ENCODE assay signal across 10 cellular contexts in genomic region chrX:47196098-47196497, GRCh38. TPM values are rescaled to one million over a fixed set of nuclear protein-coding genes. Genes with fewer than 3 reads are reported as not detected.
DNase-seq lines count a peak whose midpoint lies in the region; ATAC-seq, FAIRE-seq and TF ChIP-seq lines count a peak whose summit lies in the region.
"Had no signal": no experiment of that assay in that cellular context is flagged by ENCODE, and none has a peak within 500 bp of the region (broad histone marks: within the 10 kb centered on the region; RNA-seq: fewer than 3 reads in every experiment).

No MANE protein-coding gene starts in this region.

- POLR2A ChIA-PET in OCI-LY7 (lab: Charles Lee), result no interaction called here

- 34 to 65% methylated on average over 3 of the region's 3 CpGs for WGBS in pancreas, 2 donors

- CTCF ChIA-PET in Calu3 (lab: Charles Lee), result interaction anchor here (1.1 kb wide), 1 partner anchor 326 kb away, joined by 4 read pairs; no protein-coding TSS in a partner anchor
- CTCF ChIA-PET in OCI-LY7 (lab: Charles Lee; ENCODE audit: unreplicated experiment), result no interaction called here

- TF ChIP-seq CTCF in Calu3 (IDR thresholded peaks at IDR 0.05; ENCODE audit: unreplicated experiment) (no peak), OCI-LY7 (conservative IDR thresholded peaks at IDR 0.05; ENCODE audit: low read length) (no peak), endothelial cell (IDR thresholded peaks at IDR 0.05; ENCODE audit: unreplicated experiment) (no peak), osteocyte (IDR thresholded peaks at IDR 0.05) (no peak), pancreas (IDR thresholded peaks at IDR 0.05) (no peak)

- no peaks in the 10 kb centered on the region for H3K27me3 Mint-ChIP-seq in Calu3 (ENCODE audit: unreplicated experiment)
- H3K27me3 Mint-ChIP-seq in endothelial cell (ENCODE audit: unreplicated experiment), result peaks cover 8% of the 10 kb centered on the region
- no peaks in the 10 kb centered on the region for H3K27me3 Mint-ChIP-seq in osteocyte (ENCODE audit: unreplicated experiment)

- no peak for FAIRE-seq in pancreas (lab: Jason Lieb, UNC)

- H3K4me1 ChIP-seq in OCI-LY7 (ENCODE audit: insufficient read depth, low read length, poor library complexity, severe bottlenecking) (peaks cover 26% of the 10 kb centered on the region), pancreas (peaks cover 0 to 29% (median 15%) of the 10 kb centered on the region in 3 donors)

- no TSS peak for BruUV-seq in Calu3 (replicated peaks; lab: Mats Ljungman, UMichigan)
- BruUV-seq in OCI-LY7 (replicated peaks; lab: Mats Ljungman, UMichigan), result no TSS peak

- no peaks in the 10 kb centered on the region for H3K9me2 ChIP-seq in OCI-LY7 (ENCODE audit: insufficient read depth, low read length)

- no peaks in the 10 kb centered on the region for H3K9me3 Mint-ChIP-seq in Calu3 (ENCODE audit: low read depth, unreplicated experiment)
- H3K9me3 Mint-ChIP-seq in endothelial cell (ENCODE audit: unreplicated experiment), result no peaks in the 10 kb centered on the region
- no peaks in the 10 kb centered on the region for H3K9me3 Mint-ChIP-seq in osteocyte (ENCODE audit: unreplicated experiment)

- H4K20me1 ChIP-seq in OCI-LY7 (ENCODE audit: insufficient read depth, low read length), result no peaks in the 10 kb centered on the region

- H3K4me3 Mint-ChIP-seq in Calu3 (ENCODE audit: low read depth, unreplicated experiment) (peak overlapping the region; percentile 80), endothelial cell (ENCODE audit: unreplicated experiment) (peak overlapping the region; percentile 86), osteocyte (ENCODE audit: unreplicated experiment) (peak overlapping the region; percentile 94)

- peak overlapping the region; percentile 86 for H3K27ac Mint-ChIP-seq in Calu3 (ENCODE audit: unreplicated experiment)
- H3K27ac Mint-ChIP-seq in endothelial cell (ENCODE audit: unreplicated experiment), result peak overlapping the region; percentile 81
- H3K27ac Mint-ChIP-seq in osteocyte (ENCODE audit: unreplicated experiment), result peak overlapping the region; percentile 65

- H3K36me3 Mint-ChIP-seq in Calu3 (ENCODE audit: insufficient read depth, unreplicated experiment) (peaks cover 59% of the 10 kb centered on the region), endothelial cell (ENCODE audit: low read depth, unreplicated experiment) (peaks cover 11% of the 10 kb centered on the region), osteocyte (ENCODE audit: unreplicated experiment) (peaks cover 31% of the 10 kb centered on the region)

- H3K4me1 Mint-ChIP-seq in Calu3 (ENCODE audit: low read depth, unreplicated experiment), result peaks cover 18% of the 10 kb centered on the region
- H3K4me1 Mint-ChIP-seq in endothelial cell (ENCODE audit: unreplicated experiment), result peaks cover 19% of the 10 kb centered on the region
- peaks cover 60% of the 10 kb centered on the region for H3K4me1 Mint-ChIP-seq in osteocyte (ENCODE audit: unreplicated experiment)

- H3K9me3 ChIP-seq in OCI-LY7 (ENCODE audit: low read length) (no peaks in the 10 kb centered on the region), pancreas (no peaks in the 10 kb centered on the region)

- H3K79me2 ChIP-seq in OCI-LY7 (ENCODE audit: insufficient read depth, low read depth, low read length), result peaks cover 55% of the 10 kb centered on the region

- intact Hi-C loops in Calu3 (cut with micrococcal nuclease; ENCODE audit: unreplicated experiment) (loop anchor here (10.0 kb wide), 1 partner anchor 829 kb away; no protein-coding TSS in a partner anchor), OCI-LY7 (cut with micrococcal nuclease; ENCODE audit: unreplicated experiment) (no loop called here), pancreas (cut with DNase I) (loop anchor here in 1 of 3 donors (10.0 kb wide), 1 partner anchor 179 kb away; the partner anchor contains the start of gene ZNF157)

- H3K36me3 ChIP-seq in OCI-LY7 (ENCODE audit: insufficient read depth, low read length) (peaks cover 67% of the 10 kb centered on the region), pancreas (peaks cover 5 to 26% (median 20%) of the 10 kb centered on the region in 3 donors)

- peak overlapping the region; percentile 93 for H3K4me2 ChIP-seq in OCI-LY7 (ENCODE audit: low read length)

- no peak overlapping the region for H2AFZ ChIP-seq in OCI-LY7 (ENCODE audit: low read length)

- peaks cover 0 to 3% (median 0%) of the 10 kb centered on the region in 4 donors for H3K27me3 ChIP-seq in pancreas

- H3K27ac ChIP-seq in OCI-LY7 (ENCODE audit: low read depth, low read length, poor library complexity, severe bottlenecking) (no peak overlapping the region), pancreas (no peak overlapping the region)

- H3K4me3 ChIP-seq in OCI-LY7 (ENCODE audit: low read depth, low read length, poor library complexity, severe bottlenecking) (no peak overlapping the region), pancreas (peak overlapping the region in 1 of 4 donors; percentile 1)

- DNase-seq in Calu3 (no peak), OCI-LY7 (ENCODE audit: low spot score) (no peak), endothelial cell (ENCODE audit: low spot score) (no peak), osteocyte (ENCODE audit: extremely low spot score, unreplicated experiment) (no peak), NCI-H2196 (lab: John Stamatoyannopoulos, UW; ENCODE audit: unreplicated experiment) (no peak), glomerular visceral epithelial cell (ENCODE audit: extremely low spot score) (no peak), pancreas (no peak)
- DNase-seq: islet precursor cell, SHP77 had no signal

- no peak for ATAC-seq in pancreas
- ATAC-seq in HG03095 (IDR thresholded peaks at IDR 0.05; ENCODE audit: unreplicated experiment), result no peak

RNA-seq across cellular contexts. Expression of gene UBA1, which starts 2.5 kb away (rescaled TPM):
- total RNA-seq in Calu3 (2022) (234 and 240 TPM in 2 replicates), OCI-LY7 (2022) (294 and 296 TPM in 2 replicates), endothelial cell (ENCODE audit: unreplicated experiment) (246 TPM), osteocyte (347 and 350 TPM in 2 replicates), pancreas (100 to 1,000 TPM in 1 of 6 donors, 10 to 100 TPM in 5; 49.0 to 117 (median 64.0) TPM)
- 137 and 169 TPM in 2 replicates for total RNA-seq in OCI-LY7 (2014; rRNA removed; shearing (Covaris generic))
- polyA plus RNA-seq in pancreas, result 100 to 1,000 TPM in 1 of 2 donors, 10 to 100 TPM in 1; 62.2 to 101 TPM

RNA-seq across cellular contexts. Expression of gene CDK16, which starts 22.4 kb away (rescaled TPM):
- total RNA-seq in Calu3 (2022), result 148 and 154 TPM in 2 replicates
- 49.3 and 68.5 TPM in 2 replicates for total RNA-seq in OCI-LY7 (2014; rRNA removed; shearing (Covaris generic))
- total RNA-seq in OCI-LY7 (2022), result 86.1 and 98.9 TPM in 2 replicates
- 103 TPM for total RNA-seq in endothelial cell (ENCODE audit: unreplicated experiment)
- 174 and 177 TPM in 2 replicates for total RNA-seq in osteocyte
- total RNA-seq in pancreas, result 10 to 100 TPM; 29.9 to 47.9 (median 34.5) TPM
- polyA plus RNA-seq in pancreas, result 10 to 100 TPM; 42.6 to 46.2 TPM

RNA-seq across cellular contexts. Expression of gene USP11, which starts 36.7 kb away (rescaled TPM):
- total RNA-seq in Calu3 (2022) (72.0 and 84.2 TPM in 2 replicates), OCI-LY7 (2022) (91.8 and 106 TPM in 2 replicates), endothelial cell (ENCODE audit: unreplicated experiment) (72.5 TPM), osteocyte (194 and 203 TPM in 2 replicates), pancreas (10 to 100 TPM; 17.6 to 31.6 (median 22.5) TPM)
- 46.5 and 49.3 TPM in 2 replicates for total RNA-seq in OCI-LY7 (2014; rRNA removed; shearing (Covaris generic))
- 10 to 100 TPM; 30.8 to 58.4 TPM for polyA plus RNA-seq in pancreas

RNA-seq across cellular contexts. Expression of gene RBM10, which starts 51.1 kb away (rescaled TPM):
- total RNA-seq in Calu3 (2022) (47.2 and 49.4 TPM in 2 replicates), OCI-LY7 (2022) (44.9 and 46.6 TPM in 2 replicates), endothelial cell (ENCODE audit: unreplicated experiment) (42.1 TPM), osteocyte (36.9 and 37.6 TPM in 2 replicates), pancreas (10 to 100 TPM; 13.3 to 24.9 (median 18.7) TPM)
- 40.1 and 45.6 TPM in 2 replicates for total RNA-seq in OCI-LY7 (2014; rRNA removed; shearing (Covaris generic))
- polyA plus RNA-seq in pancreas, result 10 to 100 TPM; 36.2 to 42.0 TPM

RNA-seq across cellular contexts. Expression of gene NDUFB11, which starts 51.6 kb away (rescaled TPM):
- 102 TPM in 2 replicates for total RNA-seq in Calu3 (2022)
- total RNA-seq in OCI-LY7 (2014; rRNA removed; shearing (Covaris generic)), result 139 TPM in 2 replicates
- total RNA-seq in OCI-LY7 (2022), result 76.8 and 78.1 TPM in 2 replicates
- 81.5 TPM for total RNA-seq in endothelial cell (ENCODE audit: unreplicated experiment)
- 79.8 and 83.6 TPM in 2 replicates for total RNA-seq in osteocyte
- total RNA-seq in pancreas, result 10 to 100 TPM; 33.7 to 49.3 (median 45.8) TPM
- polyA plus RNA-seq in pancreas, result 10 to 100 TPM; 41.5 to 51.4 TPM
